Comparison of ENCODE assay signal across 10 cellular contexts in the genomic region with DNA sequence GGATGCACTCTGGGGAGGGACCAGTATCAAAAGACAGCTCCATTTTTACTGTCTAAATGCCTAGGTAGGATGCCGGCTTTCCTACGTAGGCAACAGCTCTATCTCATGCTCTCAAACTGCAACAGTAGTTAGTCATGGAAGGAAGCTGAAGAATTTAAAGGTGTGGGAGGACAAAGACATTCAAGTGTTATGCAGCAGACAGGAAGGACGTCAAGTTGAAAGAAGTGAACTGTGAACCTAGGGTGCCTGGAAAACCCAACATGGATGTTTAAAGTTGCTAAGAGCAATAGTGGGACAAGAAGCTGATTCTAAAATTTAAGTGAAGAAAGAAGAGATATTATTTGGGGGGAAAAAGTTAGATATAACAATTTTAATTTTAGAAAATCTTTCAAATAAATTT. TPM values are rescaled to one million over a fixed set of nuclear protein-coding genes. Genes with fewer than 3 reads are reported as not detected.
A peak's percentile ranks its signal among the peaks of the same experiment; 100 is the strongest.
DNase-seq lines count a peak whose midpoint lies in the region; ATAC-seq and TF ChIP-seq lines count a peak whose summit lies in the region.
"Had no signal": no experiment of that assay in that cellular context is flagged by ENCODE, and none has a peak within 500 bp of the region (broad histone marks: within the 10 kb centered on the region; RNA-seq: fewer than 3 reads in every experiment).

No MANE protein-coding gene starts in this region.

- H3K4me3 ChIP-seq in testis, result no peak overlapping the region
- H3K4me3 ChIP-seq: lung had no signal

- DNase-seq in stimulated activated CD4-positive, alpha-beta T cell treated with anti-CD3 and anti-CD28 coated beads, Interleukin-2, amount 100 ng/mL, for 4 hours (ENCODE audit: low read depth), result peak; percentile 9
- no peak for DNase-seq in stimulated activated CD4-positive, alpha-beta T cell treated with anti-CD3 and anti-CD28 coated beads, Interleukin-2, amount 100 ng/mL, for 24 hours
- no peak for DNase-seq in activated naive CD8-positive, alpha-beta T cell treated with anti-CD3 and anti-CD28 coated beads, Interleukin-2, amount 10 ng/mL, durations not matched to agents 7 days and 5 days
- peak; percentile 85 for DNase-seq in kidney tubule cell (ENCODE audit: low spot score)
- no peak for DNase-seq in NCI-H774 (lab: John Stamatoyannopoulos, UW)
- DNase-seq in testis, result no peak
- DNase-seq: effector CD4-positive, alpha-beta T cell had no signal

- H3K4me1 ChIP-seq in testis, result no peaks in the 10 kb centered on the region

- POLR2A ChIA-PET in activated naive CD8-positive, alpha-beta T cell treated with anti-CD3 and anti-CD28 coated beads, Interleukin-2, amount 10 ng/mL, durations not matched to agents 7 days and 5 days (lab: Charles Lee), result interaction anchor here (0.6 to 2.4 kb wide), 2 partner anchors 9 to 17 kb away, joined by 3 to 10 read pairs; a partner anchor contains a TSS

- TF ChIP-seq POLR2A in testis (IDR thresholded peaks at IDR 0.05), result no peak

- WGBS in testis, 2 donors, result 38 to 41% methylated on average over 3 of the region's 3 CpGs

- H3K4me3 Mint-ChIP-seq in activated naive CD8-positive, alpha-beta T cell treated with anti-CD3 and anti-CD28 coated beads, Interleukin-2, amount 10 ng/mL, durations not matched to agents 7 days and 5 days, result peak overlapping the region; percentile 59

- no peaks in the 10 kb centered on the region for H3K27me3 Mint-ChIP-seq in activated naive CD8-positive, alpha-beta T cell treated with anti-CD3 and anti-CD28 coated beads, Interleukin-2, amount 10 ng/mL, durations not matched to agents 7 days and 5 days

- ATAC-seq in activated naive CD8-positive, alpha-beta T cell treated with anti-CD3 and anti-CD28 coated beads, Interleukin-2, amount 10 ng/mL, durations not matched to agents 7 days and 5 days (ENCODE audit: low read depth), result peak; percentile 89
- ATAC-seq in HG03045 (IDR thresholded peaks at IDR 0.05; ENCODE audit: unreplicated experiment), result no peak
- no peak for ATAC-seq in GM19351 (IDR thresholded peaks at IDR 0.05; ENCODE audit: unreplicated experiment)

- no peaks in the 10 kb centered on the region for H3K36me3 ChIP-seq in testis (ENCODE audit: low read depth, missing control alignments)

- no peak overlapping the region for H3K27ac ChIP-seq in testis

- H3K9me3 ChIP-seq in testis, result no peaks in the 10 kb centered on the region

- peaks cover 23% of the 10 kb centered on the region for H3K36me3 Mint-ChIP-seq in activated naive CD8-positive, alpha-beta T cell treated with anti-CD3 and anti-CD28 coated beads, Interleukin-2, amount 10 ng/mL, durations not matched to agents 7 days and 5 days

- no peaks in the 10 kb centered on the region for H3K27me3 ChIP-seq in testis

- intact Hi-C loops in testis (cut with DNase I; ENCODE audit: low total_unique reads), result no loop called here

- no peaks in the 10 kb centered on the region for H3K9me3 Mint-ChIP-seq in activated naive CD8-positive, alpha-beta T cell treated with anti-CD3 and anti-CD28 coated beads, Interleukin-2, amount 10 ng/mL, durations not matched to agents 7 days and 5 days

- TF ChIP-seq CTCF in testis (IDR thresholded peaks at IDR 0.05), result no peak

- peak overlapping the region; percentile 47 for H3K27ac Mint-ChIP-seq in activated naive CD8-positive, alpha-beta T cell treated with anti-CD3 and anti-CD28 coated beads, Interleukin-2, amount 10 ng/mL, durations not matched to agents 7 days and 5 days

- H3K4me1 Mint-ChIP-seq in activated naive CD8-positive, alpha-beta T cell treated with anti-CD3 and anti-CD28 coated beads, Interleukin-2, amount 10 ng/mL, durations not matched to agents 7 days and 5 days, result peaks cover 34% of the 10 kb centered on the region

RNA-seq across cellular contexts. Expression of a gene that starts 5.9 kb away (rescaled TPM):
- total RNA-seq in activated naive CD8-positive, alpha-beta T cell treated with anti-CD3 and anti-CD28 coated beads, Interleukin-2, amount 10 ng/mL, durations not matched to agents 7 days and 5 days, result 10 to 100 TPM; 66.2 to 66.8 TPM
- total RNA-seq in testis, result 10 to 100 TPM; 52.4 to 79.2 TPM
- 39.0 TPM for polyA plus RNA-seq in testis (ENCODE audit: insufficient read depth, low read depth, low replicate concordance)

RNA-seq across cellular contexts. Expression of a gene that starts 17.0 kb away (rescaled TPM):
- 10 to 100 TPM; 23.1 to 24.9 TPM for total RNA-seq in activated naive CD8-positive, alpha-beta T cell treated with anti-CD3 and anti-CD28 coated beads, Interleukin-2, amount 10 ng/mL, durations not matched to agents 7 days and 5 days
- 10 to 100 TPM; 28.4 to 36.7 TPM for total RNA-seq in testis
- 23.1 TPM for polyA plus RNA-seq in testis (ENCODE audit: insufficient read depth, low read depth, low replicate concordance)

Comparison
In these comparisons a context has a peak if more than half of its experiments do, and no peak if none do; other contexts are left out.
1. DNase-seq: peak in stimulated activated CD4-positive, alpha-beta T cell treated with anti-CD3 and anti-CD28 coated beads, Interleukin-2, amount 100 ng/mL, for 4 hours (single experiment) and kidney tubule cell (single experiment); none in stimulated activated CD4-positive, alpha-beta T cell treated with anti-CD3 and anti-CD28 coated beads, Interleukin-2, amount 100 ng/mL, for 24 hours (0 of 2), activated naive CD8-positive, alpha-beta T cell treated with anti-CD3 and anti-CD28 coated beads, Interleukin-2, amount 10 ng/mL, durations not matched to agents 7 days and 5 days (single experiment), NCI-H774 (single experiment) and testis (single experiment).